In the genomic region with DNA sequence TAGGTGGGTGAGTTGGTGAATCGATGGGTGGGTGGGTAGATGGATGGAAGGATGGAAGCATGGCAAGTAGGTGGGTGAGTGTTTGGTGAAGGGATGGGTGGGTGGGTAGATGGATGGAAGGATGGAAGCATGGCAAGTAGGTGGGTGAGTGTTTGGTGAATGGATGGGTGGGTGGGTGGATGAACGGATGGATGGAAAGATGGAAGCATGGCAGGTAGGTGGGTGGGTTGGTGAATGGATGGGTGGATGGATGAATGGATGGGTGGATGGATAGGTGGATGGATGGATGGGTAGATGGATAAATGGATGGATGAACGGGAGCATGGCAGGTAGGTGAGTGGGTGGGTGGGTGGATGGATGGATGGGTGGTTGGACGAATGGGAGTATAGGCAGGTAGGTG, we compare ENCODE assay signal across 28 cellular contexts.
"Had no signal": no experiment of that assay in that cellular context is flagged by ENCODE, and none has a peak within 500 bp of the region (broad histone marks: within the 10 kb centered on the region; RNA-seq: fewer than 3 reads in every experiment).

No MANE protein-coding gene starts in this region.

- DNase-seq: colonic mucosa; cortex of kidney; dermis blood vessel endothelial cell; dorsolateral prefrontal cortex; effector CD4-positive, alpha-beta T cell; effector CD8-positive, alpha-beta T cell; effector memory CD8-positive, alpha-beta T cell; endodermal cell; erythroblast; esophagus squamous epithelium; foreskin fibroblast; foreskin keratinocyte; foreskin melanocyte; gastrocnemius medialis; glutamatergic neuron; heart left ventricle; heart right ventricle; hippocampal formation had no signal

- H3K4me1 ChIP-seq: colonic mucosa, foreskin keratinocyte had no signal

- H3K4me1 Mint-ChIP-seq: endodermal cell had no signal

- H3K27ac ChIP-seq: colonic mucosa, coronary artery, dorsolateral prefrontal cortex, epithelial cell of prostate, esophagus muscularis mucosa, esophagus squamous epithelium, foreskin keratinocyte, gastrocnemius medialis, gastroesophageal sphincter, heart left ventricle, heart right ventricle, hepatocyte had no signal

- H3K4me3 ChIP-seq: colonic mucosa, coronary artery, dorsolateral prefrontal cortex, esophagus muscularis mucosa, esophagus squamous epithelium, gastrocnemius medialis, gastroesophageal sphincter, heart left ventricle, heart right ventricle, hepatocyte had no signal

- H3K4me3 Mint-ChIP-seq: dendritic cell treated with granulocyte-macrophage colony-stimulating factor and Interleukin-4, amounts not matched to agents 40 ng/mL and 50 ng/mL, for 4 days; effector memory CD8-positive, alpha-beta T cell; endodermal cell had no signal

- H3K27ac Mint-ChIP-seq: dendritic cell treated with granulocyte-macrophage colony-stimulating factor and Interleukin-4, amounts not matched to agents 40 ng/mL and 50 ng/mL, for 4 days; effector memory CD8-positive, alpha-beta T cell; endodermal cell had no signal

- H3K36me3 ChIP-seq: colonic mucosa, esophagus muscularis mucosa, esophagus squamous epithelium, gastrocnemius medialis, gastroesophageal sphincter, heart left ventricle, heart right ventricle had no signal

- FAIRE-seq: endometrium, endothelial cell of umbilical vein, frontal cortex had no signal

- ATAC-seq: effector memory CD8-positive, alpha-beta T cell; esophagus mucosa; foreskin keratinocyte; gastrocnemius medialis; gastroesophageal sphincter; heart left ventricle; heart right ventricle had no signal

- H3K9me3 Mint-ChIP-seq: dendritic cell treated with granulocyte-macrophage colony-stimulating factor and Interleukin-4, amounts not matched to agents 40 ng/mL and 50 ng/mL, for 4 days; effector memory CD8-positive, alpha-beta T cell had no signal

- H3K9me3 ChIP-seq: colonic mucosa, esophagus muscularis mucosa, esophagus squamous epithelium, gastrocnemius medialis, gastroesophageal sphincter, heart left ventricle, heart right ventricle had no signal
